ENCODE assay signal across 1 cellular context in the genomic region with DNA sequence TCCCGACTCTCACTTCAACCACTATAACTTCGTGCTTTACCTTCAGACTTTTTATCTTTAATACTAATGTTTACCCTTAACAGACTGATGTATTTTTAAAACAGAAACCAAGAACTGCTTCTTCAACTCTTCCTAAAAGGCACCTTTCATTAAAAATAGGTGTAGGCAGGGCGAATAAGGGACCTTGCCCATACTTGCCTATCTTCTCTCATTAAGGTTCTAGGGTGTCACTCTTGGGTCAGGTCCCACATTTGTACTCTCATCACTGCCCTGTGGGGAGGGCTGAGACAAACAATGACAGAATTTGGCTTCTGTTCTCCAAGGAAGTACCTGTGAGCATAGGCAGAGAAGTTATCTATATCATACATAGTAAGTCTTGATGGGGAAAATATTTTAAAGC.
TF ChIP-seq lines count a peak whose summit lies in the region.

No MANE protein-coding gene starts in this region.

TF ChIP-seq in H1, 55 proteins besides CTCF, POLR2A, EP300 and RAD21 (continued from another document):
- TF ChIP-seq, protein P1, sequence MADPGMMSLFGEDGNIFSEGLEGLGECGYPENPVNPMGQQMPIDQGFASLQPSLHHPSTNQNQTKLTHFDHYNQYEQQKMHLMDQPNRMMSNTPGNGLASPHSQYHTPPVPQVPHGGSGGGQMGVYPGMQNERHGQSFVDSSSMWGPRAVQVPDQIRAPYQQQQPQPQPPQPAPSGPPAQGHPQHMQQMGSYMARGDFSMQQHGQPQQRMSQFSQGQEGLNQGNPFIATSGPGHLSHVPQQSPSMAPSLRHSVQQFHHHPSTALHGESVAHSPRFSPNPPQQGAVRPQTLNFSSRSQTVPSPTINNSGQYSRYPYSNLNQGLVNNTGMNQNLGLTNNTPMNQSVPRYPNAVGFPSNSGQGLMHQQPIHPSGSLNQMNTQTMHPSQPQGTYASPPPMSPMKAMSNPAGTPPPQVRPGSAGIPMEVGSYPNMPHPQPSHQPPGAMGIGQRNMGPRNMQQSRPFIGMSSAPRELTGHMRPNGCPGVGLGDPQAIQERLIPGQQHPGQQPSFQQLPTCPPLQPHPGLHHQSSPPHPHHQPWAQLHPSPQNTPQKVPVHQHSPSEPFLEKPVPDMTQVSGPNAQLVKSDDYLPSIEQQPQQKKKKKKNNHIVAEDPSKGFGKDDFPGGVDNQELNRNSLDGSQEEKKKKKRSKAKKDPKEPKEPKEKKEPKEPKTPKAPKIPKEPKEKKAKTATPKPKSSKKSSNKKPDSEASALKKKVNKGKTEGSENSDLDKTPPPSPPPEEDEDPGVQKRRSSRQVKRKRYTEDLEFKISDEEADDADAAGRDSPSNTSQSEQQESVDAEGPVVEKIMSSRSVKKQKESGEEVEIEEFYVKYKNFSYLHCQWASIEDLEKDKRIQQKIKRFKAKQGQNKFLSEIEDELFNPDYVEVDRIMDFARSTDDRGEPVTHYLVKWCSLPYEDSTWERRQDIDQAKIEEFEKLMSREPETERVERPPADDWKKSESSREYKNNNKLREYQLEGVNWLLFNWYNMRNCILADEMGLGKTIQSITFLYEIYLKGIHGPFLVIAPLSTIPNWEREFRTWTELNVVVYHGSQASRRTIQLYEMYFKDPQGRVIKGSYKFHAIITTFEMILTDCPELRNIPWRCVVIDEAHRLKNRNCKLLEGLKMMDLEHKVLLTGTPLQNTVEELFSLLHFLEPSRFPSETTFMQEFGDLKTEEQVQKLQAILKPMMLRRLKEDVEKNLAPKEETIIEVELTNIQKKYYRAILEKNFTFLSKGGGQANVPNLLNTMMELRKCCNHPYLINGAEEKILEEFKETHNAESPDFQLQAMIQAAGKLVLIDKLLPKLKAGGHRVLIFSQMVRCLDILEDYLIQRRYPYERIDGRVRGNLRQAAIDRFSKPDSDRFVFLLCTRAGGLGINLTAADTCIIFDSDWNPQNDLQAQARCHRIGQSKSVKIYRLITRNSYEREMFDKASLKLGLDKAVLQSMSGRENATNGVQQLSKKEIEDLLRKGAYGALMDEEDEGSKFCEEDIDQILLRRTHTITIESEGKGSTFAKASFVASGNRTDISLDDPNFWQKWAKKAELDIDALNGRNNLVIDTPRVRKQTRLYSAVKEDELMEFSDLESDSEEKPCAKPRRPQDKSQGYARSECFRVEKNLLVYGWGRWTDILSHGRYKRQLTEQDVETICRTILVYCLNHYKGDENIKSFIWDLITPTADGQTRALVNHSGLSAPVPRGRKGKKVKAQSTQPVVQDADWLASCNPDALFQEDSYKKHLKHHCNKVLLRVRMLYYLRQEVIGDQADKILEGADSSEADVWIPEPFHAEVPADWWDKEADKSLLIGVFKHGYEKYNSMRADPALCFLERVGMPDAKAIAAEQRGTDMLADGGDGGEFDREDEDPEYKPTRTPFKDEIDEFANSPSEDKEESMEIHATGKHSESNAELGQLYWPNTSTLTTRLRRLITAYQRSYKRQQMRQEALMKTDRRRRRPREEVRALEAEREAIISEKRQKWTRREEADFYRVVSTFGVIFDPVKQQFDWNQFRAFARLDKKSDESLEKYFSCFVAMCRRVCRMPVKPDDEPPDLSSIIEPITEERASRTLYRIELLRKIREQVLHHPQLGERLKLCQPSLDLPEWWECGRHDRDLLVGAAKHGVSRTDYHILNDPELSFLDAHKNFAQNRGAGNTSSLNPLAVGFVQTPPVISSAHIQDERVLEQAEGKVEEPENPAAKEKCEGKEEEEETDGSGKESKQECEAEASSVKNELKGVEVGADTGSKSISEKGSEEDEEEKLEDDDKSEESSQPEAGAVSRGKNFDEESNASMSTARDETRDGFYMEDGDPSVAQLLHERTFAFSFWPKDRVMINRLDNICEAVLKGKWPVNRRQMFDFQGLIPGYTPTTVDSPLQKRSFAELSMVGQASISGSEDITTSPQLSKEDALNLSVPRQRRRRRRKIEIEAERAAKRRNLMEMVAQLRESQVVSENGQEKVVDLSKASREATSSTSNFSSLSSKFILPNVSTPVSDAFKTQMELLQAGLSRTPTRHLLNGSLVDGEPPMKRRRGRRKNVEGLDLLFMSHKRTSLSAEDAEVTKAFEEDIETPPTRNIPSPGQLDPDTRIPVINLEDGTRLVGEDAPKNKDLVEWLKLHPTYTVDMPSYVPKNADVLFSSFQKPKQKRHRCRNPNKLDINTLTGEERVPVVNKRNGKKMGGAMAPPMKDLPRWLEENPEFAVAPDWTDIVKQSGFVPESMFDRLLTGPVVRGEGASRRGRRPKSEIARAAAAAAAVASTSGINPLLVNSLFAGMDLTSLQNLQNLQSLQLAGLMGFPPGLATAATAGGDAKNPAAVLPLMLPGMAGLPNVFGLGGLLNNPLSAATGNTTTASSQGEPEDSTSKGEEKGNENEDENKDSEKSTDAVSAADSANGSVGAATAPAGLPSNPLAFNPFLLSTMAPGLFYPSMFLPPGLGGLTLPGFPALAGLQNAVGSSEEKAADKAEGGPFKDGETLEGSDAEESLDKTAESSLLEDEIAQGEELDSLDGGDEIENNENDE (IDR thresholded peaks at IDR 0.05; ENCODE audit: insufficient replicate concordance, low read length), result no peak
- TF ChIP-seq JUND (IDR thresholded peaks at IDR 0.05; ENCODE audit: low read length) (no peak), SP1 (IDR thresholded peaks at IDR 0.05; ENCODE audit: low read depth, low read length) (no peak), EZH2 (IDR thresholded peaks at IDR 0.05; ENCODE audit: low read depth, low read length, severe bottlenecking) (no peak), PHF8 (conservative IDR thresholded peaks at IDR 0.05; ENCODE audit: low read depth, low read length) (no peak), CBX8 (IDR thresholded peaks at IDR 0.05; ENCODE audit: borderline replicate concordance, low read depth, low read length) (no peak), CEBPB (IDR thresholded peaks at IDR 0.05; ENCODE audit: low read depth, low read length) (no peak), NRF1 (IDR thresholded peaks at IDR 0.05; ENCODE audit: low read depth, low read length) (no peak), SP2 (IDR thresholded peaks at IDR 0.05; ENCODE audit: low read length) (no peak), FOSL1 (IDR thresholded peaks at IDR 0.05; ENCODE audit: insufficient read depth, low read depth, low read length) (no peak)
TF ChIP-seq in H1: peak in this region for 0.
